In genomic region chr2:166361351-166362153, GRCh38 we compare ENCODE assay signal across 9 cellular contexts. TPM values are rescaled to one million over a fixed set of nuclear protein-coding genes. Genes with fewer than 3 reads are reported as not detected.
DNase-seq lines count a peak whose midpoint lies in the region; ATAC-seq and TF ChIP-seq lines count a peak whose summit lies in the region.
"Had no signal": no experiment of that assay in that cellular context is flagged by ENCODE, and none has a peak within 500 bp of the region (broad histone marks: within the 10 kb centered on the region; RNA-seq: fewer than 3 reads in every experiment).

No MANE protein-coding gene starts in this region.

- peaks cover 0 to 3% (median 0%) of the 10 kb centered on the region in 7 donors for H3K9me3 Mint-ChIP-seq in CD14-positive monocyte
- H3K9me3 Mint-ChIP-seq in glutamatergic neuron (ENCODE audit: unreplicated experiment) = no peaks in the 10 kb centered on the region
- H3K9me3 Mint-ChIP-seq: memory B cell had no signal

- H3K36me3 Mint-ChIP-seq in CD14-positive monocyte (no peaks in the 10 kb centered on the region), glutamatergic neuron (ENCODE audit: unreplicated experiment) (no peaks in the 10 kb centered on the region)
- H3K36me3 Mint-ChIP-seq: memory B cell had no signal

- TF ChIP-seq EP300 in tibial nerve (IDR thresholded peaks at IDR 0.05) = no peak

- H3K27ac ChIP-seq in esophagus squamous epithelium (no peak overlapping the region), tibial nerve (no peak overlapping the region)

- peaks cover 0 to under 1% (median 0%) of the 10 kb centered on the region in 3 donors for H3K27me3 Mint-ChIP-seq in CD14-positive monocyte (ENCODE audit: low read depth in 3 of 3)
- no peaks in the 10 kb centered on the region for H3K27me3 Mint-ChIP-seq in glutamatergic neuron (ENCODE audit: unreplicated experiment)
- H3K27me3 Mint-ChIP-seq: memory B cell had no signal

- H3K27me3 ChIP-seq in esophagus squamous epithelium (no peaks in the 10 kb centered on the region), tibial nerve (no peaks in the 10 kb centered on the region)

- WGBS in esophagus squamous epithelium, 2 donors = 55 to 57% methylated on average over 3 of the region's 3 CpGs
- WGBS in tibial nerve, 2 donors = 41 to 52% methylated on average over 3 of the region's 3 CpGs

- H3K4me1 ChIP-seq in esophagus squamous epithelium (no peaks in the 10 kb centered on the region), tibial nerve (no peaks in the 10 kb centered on the region)

- H3K9me3 ChIP-seq in esophagus squamous epithelium (no peaks in the 10 kb centered on the region), tibial nerve (no peaks in the 10 kb centered on the region)

- ATAC-seq in GM21390 (IDR thresholded peaks at IDR 0.05; ENCODE audit: unreplicated experiment) (peak; percentile 44), HG02981 (IDR thresholded peaks at IDR 0.05; ENCODE audit: unreplicated experiment) (no peak)

- peak; percentile 56 for TF ChIP-seq CTCF in CD14-positive monocyte (IDR thresholded peaks at IDR 0.05)
- TF ChIP-seq CTCF in esophagus squamous epithelium (IDR thresholded peaks at IDR 0.05) = peak in 4 of 6 experiments; percentile 22 to 51 (median 34)
- peak in 4 of 5 experiments; percentile 15 to 42 (median 26) for TF ChIP-seq CTCF in tibial nerve (IDR thresholded peaks at IDR 0.05)
- no peak for TF ChIP-seq CTCF in glutamatergic neuron (IDR thresholded peaks at IDR 0.05; ENCODE audit: partially characterized antibody, unreplicated experiment)

- DNase-seq in CD14-positive monocyte (ENCODE audit: low spot score) (no peak), NCI-H69 (lab: John Stamatoyannopoulos, UW) (peak; percentile 62), esophagus squamous epithelium (lab: John Stamatoyannopoulos, UW) (no peak), tibial nerve (ENCODE audit: low spot score in 2 of 2) (no peak), glutamatergic neuron (no peak)
- DNase-seq in activated naive CD4-positive, alpha-beta T cell treated with Interleukin-2 at 50 U/mL for 16 hours = no peak

- H3K27ac Mint-ChIP-seq in CD14-positive monocyte (no peak overlapping the region), glutamatergic neuron (ENCODE audit: unreplicated experiment) (no peak overlapping the region)
- H3K27ac Mint-ChIP-seq: memory B cell had no signal

- intact Hi-C loops in CD14-positive monocyte (cut with micrococcal nuclease) (no loop called here), esophagus squamous epithelium (cut with DNase I) (no loop called here)

- H3K4me1 Mint-ChIP-seq in CD14-positive monocyte = no peaks in the 10 kb centered on the region
- peaks cover 6% of the 10 kb centered on the region for H3K4me1 Mint-ChIP-seq in glutamatergic neuron (ENCODE audit: low read depth, unreplicated experiment)
- H3K4me1 Mint-ChIP-seq: memory B cell had no signal

- H3K4me3 Mint-ChIP-seq in CD14-positive monocyte (no peak overlapping the region), glutamatergic neuron (ENCODE audit: unreplicated experiment) (no peak overlapping the region)
- H3K4me3 Mint-ChIP-seq: memory B cell had no signal

- no peak overlapping the region for H3K4me3 ChIP-seq in esophagus squamous epithelium
- H3K4me3 ChIP-seq in tibial nerve = no peak overlapping the region

- H3K36me3 ChIP-seq in esophagus squamous epithelium (no peaks in the 10 kb centered on the region), tibial nerve (no peaks in the 10 kb centered on the region)

- no peak for TF ChIP-seq POLR2A in esophagus squamous epithelium (IDR thresholded peaks at IDR 0.05)
- no peak for TF ChIP-seq POLR2A in tibial nerve (IDR thresholded peaks at IDR 0.05)

RNA-seq across cellular contexts. Expression of gene SCN9A, which starts 14.2 kb away (rescaled TPM):
- under 1 TPM; 0.26 to 0.67 TPM for polyA plus RNA-seq in CD14-positive monocyte
- total RNA-seq in esophagus squamous epithelium (1 to 10 TPM in 2 of 4 donors, under 1 TPM in 2; 0.13 to 1.9 (median 0.77) TPM), tibial nerve (10 to 100 TPM in 3 of 4 donors, 1 to 10 TPM in 1; 8.2 to 36.1 (median 17.2) TPM), glutamatergic neuron (ENCODE audit: unreplicated experiment) (11.2 TPM)
